ENCODE assay signal across 18 cellular contexts in genomic region chr18:46464926-46465655, GRCh38.
DNase-seq lines count a peak whose midpoint lies in the region; ATAC-seq and TF ChIP-seq lines count a peak whose summit lies in the region.
"Had no signal": no experiment of that assay in that cellular context is flagged by ENCODE, and none has a peak within 500 bp of the region (broad histone marks: within the 10 kb centered on the region; RNA-seq: fewer than 3 reads in every experiment).

No MANE protein-coding gene starts in this region.

- peak; percentile 22 for TF ChIP-seq CTCF in NB4 (IDR thresholded peaks at IDR 0.05; ENCODE audit: low read depth, low read length)
- TF ChIP-seq CTCF in endothelial cell (IDR thresholded peaks at IDR 0.05; ENCODE audit: unreplicated experiment) = peak; percentile 48
- TF ChIP-seq CTCF in osteoblast (IDR thresholded peaks at IDR 0.05; ENCODE audit: extremely low read depth, low read depth, low read length) = peak; percentile 38
- TF ChIP-seq CTCF in left lung (IDR thresholded peaks at IDR 0.05) = no peak

- H3K79me2 ChIP-seq in osteoblast (ENCODE audit: insufficient read depth, low read length) = no peaks in the 10 kb centered on the region

- no peaks in the 10 kb centered on the region for H3K9me3 Mint-ChIP-seq in endothelial cell (ENCODE audit: unreplicated experiment)
- H3K9me3 Mint-ChIP-seq: activated T-helper 2 cell treated with anti-CD3 and anti-CD28 coated beads, Interferon-gamma antibody, Interleukin-2, Interleukin-4, amounts not matched to agents 10 μg/mL and 5 μg/mL and 100 μg/mL, durations not matched to agents 14 hours and 24 hours and 36 hours; CD8-positive, alpha-beta memory T cell; naive thymus-derived CD4-positive, alpha-beta T cell; T-helper 1 cell treated with Interleukin-12 subunit alpha and Interleukin-12 subunit beta and Interleukin-4 antibody, amounts not matched to agents 30 μg/mL and 1 μg/mL, for 36 hours had no signal

- H3K27me3 Mint-ChIP-seq in endothelial cell (ENCODE audit: unreplicated experiment) = peaks cover 7% of the 10 kb centered on the region

- no peaks in the 10 kb centered on the region for H3K36me3 Mint-ChIP-seq in endothelial cell (ENCODE audit: low read depth, unreplicated experiment)
- H3K36me3 Mint-ChIP-seq: CD8-positive, alpha-beta memory T cell; naive thymus-derived CD4-positive, alpha-beta T cell had no signal

- no peaks in the 10 kb centered on the region for H3K4me1 ChIP-seq in osteoblast (ENCODE audit: insufficient read depth, low read length)
- no peaks in the 10 kb centered on the region for H3K4me1 ChIP-seq in left lung
- H3K4me1 ChIP-seq: Peyer's patch had no signal

- no peak for TF ChIP-seq POLR2A in NB4 (IDR thresholded peaks at IDR 0.05; ENCODE audit: extremely low read depth, insufficient read length)

- H3K4me3 ChIP-seq in NB4 (ENCODE audit: low read depth, low read length) (no peak overlapping the region), osteoblast (ENCODE audit: insufficient read depth, low read length) (no peak overlapping the region), left lung (no peak overlapping the region)
- H3K4me3 ChIP-seq: gastroesophageal sphincter, Peyer's patch had no signal

- intact Hi-C loops in left lung (cut with DNase I) = no loop called here

- H3K27ac Mint-ChIP-seq in endothelial cell (ENCODE audit: unreplicated experiment) = no peak overlapping the region
- H3K27ac Mint-ChIP-seq: activated T-helper 2 cell treated with anti-CD3 and anti-CD28 coated beads, Interferon-gamma antibody, Interleukin-2, Interleukin-4, amounts not matched to agents 10 μg/mL and 5 μg/mL and 100 μg/mL, durations not matched to agents 14 hours and 24 hours and 36 hours; naive thymus-derived CD4-positive, alpha-beta T cell; T-helper 1 cell treated with Interleukin-12 subunit alpha and Interleukin-12 subunit beta and Interleukin-4 antibody, amounts not matched to agents 30 μg/mL and 1 μg/mL, for 36 hours had no signal

- ATAC-seq in left lung = no peak
- ATAC-seq: gastroesophageal sphincter; naive thymus-derived CD4-positive, alpha-beta T cell had no signal

- no peaks in the 10 kb centered on the region for H4K20me1 ChIP-seq in osteoblast (ENCODE audit: insufficient read depth, low read length)

- H3K4me2 ChIP-seq in osteoblast (ENCODE audit: insufficient read depth, low read length) = no peak overlapping the region

- DNase-seq in ELR (ENCODE audit: low read depth) (peak; percentile 11), NB4 (ENCODE audit: low read depth) (no peak), endothelial cell (ENCODE audit: low spot score) (no peak), osteoblast (ENCODE audit: insufficient read length, low spot score, missing footprints) (no peak), left lung (no peak), NCI-H2081 treated with DMSO at 0.1 percent for 48 hours (lab: John Stamatoyannopoulos, UW) (no peak), CD1c-positive myeloid dendritic cell (ENCODE audit: extremely low spot score) (no peak)
- DNase-seq: activated CD4-positive, alpha-beta T cell treated with anti-CD3 and anti-CD28 coated beads, Interleukin-2, amount 50 U/mL, for 1 hour; anterior cingulate cortex; CD8-positive, alpha-beta memory T cell; naive thymus-derived CD4-positive, alpha-beta T cell; NCI-H1048; NCI-H226; Peyer's patch; small intestine had no signal

- H3K27ac ChIP-seq in osteoblast (ENCODE audit: low read depth, low read length) (no peak overlapping the region), left lung (no peak overlapping the region)
- H3K27ac ChIP-seq: gastroesophageal sphincter, Peyer's patch had no signal

- no peak overlapping the region for H3K4me3 Mint-ChIP-seq in endothelial cell (ENCODE audit: unreplicated experiment)
- H3K4me3 Mint-ChIP-seq: CD8-positive, alpha-beta memory T cell; naive thymus-derived CD4-positive, alpha-beta T cell; T-helper 1 cell treated with Interleukin-12 subunit alpha and Interleukin-12 subunit beta and Interleukin-4 antibody, amounts not matched to agents 30 μg/mL and 1 μg/mL, for 36 hours had no signal

- peaks cover 14% of the 10 kb centered on the region for H3K4me1 Mint-ChIP-seq in endothelial cell (ENCODE audit: unreplicated experiment)
- H3K4me1 Mint-ChIP-seq: CD8-positive, alpha-beta memory T cell had no signal

- H3K36me3 ChIP-seq in osteoblast (ENCODE audit: insufficient read depth, low read length) (no peaks in the 10 kb centered on the region), left lung (no peaks in the 10 kb centered on the region)
- H3K36me3 ChIP-seq: gastroesophageal sphincter, Peyer's patch had no signal

- H2AFZ ChIP-seq in osteoblast (ENCODE audit: low read length) = no peak overlapping the region

- H3K27me3 ChIP-seq in osteoblast (ENCODE audit: insufficient read depth, low read length) (no peaks in the 10 kb centered on the region), left lung (no peaks in the 10 kb centered on the region)
- H3K27me3 ChIP-seq: gastroesophageal sphincter, Peyer's patch had no signal

- H3K9me3 ChIP-seq in osteoblast (ENCODE audit: low read depth, low read length) = no peaks in the 10 kb centered on the region
- H3K9me3 ChIP-seq in left lung = no peaks in the 10 kb centered on the region
- H3K9me3 ChIP-seq: gastroesophageal sphincter, Peyer's patch had no signal

Comparison
In these comparisons a context has a peak if more than half of its experiments do, and no peak if none do; other contexts are left out.
1. CTCF ChIP-seq: peak in NB4 (single experiment), endothelial cell (single experiment) and osteoblast (single experiment); none in left lung (0 of 2).